In the genomic region with DNA sequence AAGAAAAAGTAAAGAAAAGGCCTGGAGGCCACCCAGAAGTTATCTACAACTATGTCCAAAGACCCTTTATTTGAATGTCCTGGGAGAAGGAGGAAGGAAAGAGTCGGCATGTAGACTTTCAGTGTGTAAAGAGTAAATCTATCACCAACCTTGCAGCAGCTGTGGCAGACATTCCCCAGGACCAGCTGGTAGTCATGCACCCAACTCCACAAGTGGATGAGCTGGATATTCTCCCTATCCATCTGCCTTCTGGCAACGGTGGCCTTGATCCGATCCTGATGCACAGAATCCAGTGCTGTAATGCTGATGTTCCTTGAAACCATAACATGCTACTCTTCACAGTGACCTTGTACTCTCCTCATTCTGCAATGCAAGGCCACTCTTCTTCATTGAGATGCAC, we compare ENCODE assay signal across 36 cellular contexts. TPM values are rescaled to one million over a fixed set of nuclear protein-coding genes. Genes with fewer than 3 reads are reported as not detected.
"Had no signal": no experiment of that assay in that cellular context is flagged by ENCODE, and none has a peak within 500 bp of the region (broad histone marks: within the 10 kb centered on the region; RNA-seq: fewer than 3 reads in every experiment).

No MANE protein-coding gene starts in this region.

- H3K9me3 Mint-ChIP-seq: activated B cell treated with CpG ODN at 0.5 μM for 24 hours; activated CD4-positive, alpha-beta memory T cell treated with anti-CD3 and anti-CD28 coated beads for 36 hours; activated CD4-positive, alpha-beta T cell treated with anti-CD3 and anti-CD28 coated beads, Interleukin-2, amount 10 ng/mL, durations not matched to agents 24 days and 14 days; activated CD8-positive, alpha-beta T cell treated with anti-CD3 and anti-CD28 coated beads for 36 hours; activated naive CD4-positive, alpha-beta T cell treated with anti-CD3 and anti-CD28 coated beads for 36 hours; activated naive CD4-positive, alpha-beta T cell treated with anti-CD3 and anti-CD28 coated beads, Interleukin-2, amount 50 U/mL, for 72 hours; activated naive CD8-positive, alpha-beta T cell treated with anti-CD3 and anti-CD28 coated beads for 36 hours; activated T-cell treated with anti-CD3 and anti-CD28 coated beads, Interleukin-2, amount 50 U/mL, for 4 hours; activated T-cell treated with anti-CD3 and anti-CD28 coated beads, Interleukin-2, amount 50 U/mL, for 72 hours; activated T-helper 1 cell treated with anti-CD3 and anti-CD28 coated beads, Interleukin-12 subunit alpha, Interleukin-12 subunit beta, Interleukin-2, Interleukin-4 antibody, amounts not matched to agents 30 ng/mL and 10 ng/mL and 1 ng/mL, durations not matched to agents 14 hours and 24 hours and 36 hours; activated T-helper 17 cell treated with anti-CD3 and anti-CD28 coated beads, Interleukin-2, amount 50 U/mL, for 72 hours; T-helper 2 cell treated with Interferon-gamma antibody and Interleukin-4, amounts not matched to agents 5 μg/mL and 100 μg/mL, for 36 hours had no signal

- DNase-seq: activated B cell treated with CpG ODN at 0.5 μM for 24 hours; activated CD4-positive, alpha-beta memory T cell treated with anti-CD3 and anti-CD28 coated beads for 36 hours; activated CD4-positive, alpha-beta T cell treated with anti-CD3 and anti-CD28 coated beads for 4 hours; activated CD4-positive, alpha-beta T cell treated with anti-CD3 and anti-CD28 coated beads, Interleukin-2, amount 10 ng/mL, durations not matched to agents 24 days and 14 days; activated CD4-positive, alpha-beta T cell treated with anti-CD3 and anti-CD28 coated beads, Interleukin-2, amount 50 U/mL, for 1 hour; activated CD4-positive, alpha-beta T cell treated with anti-CD3 and anti-CD28 coated beads, Interleukin-2, amount 50 U/mL, for 4 hours; activated CD4-positive, CD25-positive, alpha-beta regulatory T cell treated with anti-CD3 and anti-CD28 coated beads, Interleukin-2, amount 50 U/mL, for 72 hours; activated CD8-positive, alpha-beta memory T cell treated with anti-CD3 and anti-CD28 coated beads, Interleukin-2, amount 10 ng/mL, durations not matched to agents 7 days and 5 days; activated CD8-positive, alpha-beta T cell treated with anti-CD3 and anti-CD28 coated beads for 36 hours; activated effector memory CD4-positive, alpha-beta T cell treated with anti-CD3 and anti-CD28 coated beads, Interleukin-2, amount 50 U/mL, for 16 hours; activated gamma-delta T cell treated with Interleukin-2 at 50 U/mL for 16 hours; activated naive CD4-positive, alpha-beta T cell; activated naive CD4-positive, alpha-beta T cell treated with anti-CD3 and anti-CD28 coated beads for 36 hours; activated naive CD4-positive, alpha-beta T cell treated with anti-CD3 and anti-CD28 coated beads, Interleukin-2, amount 50 U/mL, for 16 hours; activated naive CD8-positive, alpha-beta T cell treated with anti-CD3 and anti-CD28 coated beads for 36 hours; activated T-cell treated with anti-CD3 and anti-CD28 coated beads for 4 hours; activated T-cell treated with anti-CD3 and anti-CD28 coated beads, Interleukin-2, amount 50 U/mL, for 1 hour; activated T-cell treated with anti-CD3 and anti-CD28 coated beads, Interleukin-2, amount 50 U/mL, for 4 hours; activated T-cell treated with anti-CD3 and anti-CD28 coated beads, Interleukin-2, amount 50 U/mL, for 72 hours; adrenal gland; amniotic stem cell; aorta; body of pancreas; brain microvascular endothelial cell; central memory CD4-positive, alpha-beta T cell; T-helper 9 cell had no signal

- H3K4me3 Mint-ChIP-seq: activated B cell treated with CpG ODN at 0.5 μM for 24 hours; activated CD4-positive, alpha-beta memory T cell treated with anti-CD3 and anti-CD28 coated beads for 36 hours; activated CD4-positive, alpha-beta T cell treated with anti-CD3 and anti-CD28 coated beads, Interleukin-2, amount 10 ng/mL, durations not matched to agents 24 days and 14 days; activated CD8-positive, alpha-beta memory T cell treated with anti-CD3 and anti-CD28 coated beads, Interleukin-2, amount 10 ng/mL, durations not matched to agents 7 days and 5 days; activated CD8-positive, alpha-beta T cell treated with anti-CD3 and anti-CD28 coated beads for 36 hours; activated naive CD4-positive, alpha-beta T cell treated with anti-CD3 and anti-CD28 coated beads for 36 hours; activated naive CD8-positive, alpha-beta T cell treated with anti-CD3 and anti-CD28 coated beads for 36 hours; activated T-cell treated with anti-CD3 and anti-CD28 coated beads, Interleukin-2, amount 50 U/mL, for 4 hours; activated T-cell treated with anti-CD3 and anti-CD28 coated beads, Interleukin-2, amount 50 U/mL, for 72 hours; activated T-helper 1 cell treated with anti-CD3 and anti-CD28 coated beads, Interleukin-12 subunit alpha, Interleukin-12 subunit beta, Interleukin-2, Interleukin-4 antibody, amounts not matched to agents 30 ng/mL and 10 ng/mL and 1 ng/mL, durations not matched to agents 14 hours and 24 hours and 36 hours; activated T-helper 17 cell treated with anti-CD3 and anti-CD28 coated beads, Interleukin-2, amount 50 U/mL, for 72 hours; T-helper 2 cell treated with Interferon-gamma antibody and Interleukin-4, amounts not matched to agents 5 μg/mL and 100 μg/mL, for 36 hours had no signal

- H3K9me3 ChIP-seq: adrenal gland, body of pancreas, breast epithelium had no signal

- H3K27ac ChIP-seq: adrenal gland, body of pancreas, brain microvascular endothelial cell, breast epithelium, coronary artery, VCaP had no signal

- H3K36me3 Mint-ChIP-seq: activated CD4-positive, alpha-beta memory T cell treated with anti-CD3 and anti-CD28 coated beads for 36 hours; activated CD8-positive, alpha-beta memory T cell treated with anti-CD3 and anti-CD28 coated beads, Interleukin-2, amount 10 ng/mL, durations not matched to agents 7 days and 5 days; activated naive CD4-positive, alpha-beta T cell treated with anti-CD3 and anti-CD28 coated beads, Interleukin-2, amount 50 U/mL, for 72 hours; activated naive CD8-positive, alpha-beta T cell treated with anti-CD3 and anti-CD28 coated beads for 36 hours had no signal

- H3K4me1 ChIP-seq: adrenal gland, body of pancreas, breast epithelium had no signal

- H3K4me1 Mint-ChIP-seq: activated B cell treated with CpG ODN at 0.5 μM for 24 hours; activated T-helper 17 cell treated with anti-CD3 and anti-CD28 coated beads, Interleukin-2, amount 50 U/mL, for 72 hours had no signal

- H3K27me3 ChIP-seq: body of pancreas, brain microvascular endothelial cell, breast epithelium had no signal

- H3K27ac Mint-ChIP-seq: activated B cell treated with CpG ODN at 0.5 μM for 24 hours; activated CD4-positive, alpha-beta memory T cell treated with anti-CD3 and anti-CD28 coated beads for 36 hours; activated CD4-positive, alpha-beta T cell treated with anti-CD3 and anti-CD28 coated beads, Interleukin-2, amount 10 ng/mL, durations not matched to agents 24 days and 14 days; activated CD8-positive, alpha-beta memory T cell treated with anti-CD3 and anti-CD28 coated beads, Interleukin-2, amount 10 ng/mL, durations not matched to agents 7 days and 5 days; activated CD8-positive, alpha-beta T cell treated with anti-CD3 and anti-CD28 coated beads for 36 hours; activated naive CD4-positive, alpha-beta T cell treated with anti-CD3 and anti-CD28 coated beads for 36 hours; activated naive CD4-positive, alpha-beta T cell treated with anti-CD3 and anti-CD28 coated beads, Interleukin-2, amount 50 U/mL, for 72 hours; activated naive CD8-positive, alpha-beta T cell treated with anti-CD3 and anti-CD28 coated beads for 36 hours; activated T-cell treated with anti-CD3 and anti-CD28 coated beads, Interleukin-2, amount 50 U/mL, for 72 hours; activated T-helper 1 cell treated with anti-CD3 and anti-CD28 coated beads, Interleukin-12 subunit alpha, Interleukin-12 subunit beta, Interleukin-2, Interleukin-4 antibody, amounts not matched to agents 30 ng/mL and 10 ng/mL and 1 ng/mL, durations not matched to agents 14 hours and 24 hours and 36 hours; activated T-helper 17 cell treated with anti-CD3 and anti-CD28 coated beads, Interleukin-2, amount 50 U/mL, for 72 hours had no signal

RNA-seq across cellular contexts. Expression of gene KRT76, which starts 27.3 kb away (rescaled TPM):
- total RNA-seq: activated B cell treated with CpG ODN at 0.5 μM for 24 hours; activated CD4-positive, alpha-beta memory T cell treated with anti-CD3 and anti-CD28 coated beads for 36 hours; activated CD4-positive, alpha-beta T cell treated with anti-CD3 and anti-CD28 coated beads, Interleukin-2, amount 10 ng/mL, durations not matched to agents 24 days and 14 days; activated CD8-positive, alpha-beta memory T cell treated with anti-CD3 and anti-CD28 coated beads, Interleukin-2, amount 10 ng/mL, durations not matched to agents 7 days and 5 days; activated CD8-positive, alpha-beta T cell treated with anti-CD3 and anti-CD28 coated beads for 36 hours; activated naive CD4-positive, alpha-beta T cell treated with anti-CD3 and anti-CD28 coated beads for 36 hours; activated naive CD4-positive, alpha-beta T cell treated with anti-CD3 and anti-CD28 coated beads, Interleukin-2, amount 50 U/mL, for 72 hours; activated naive CD8-positive, alpha-beta T cell treated with anti-CD3 and anti-CD28 coated beads for 36 hours; activated T-cell treated with anti-CD3 and anti-CD28 coated beads, Interleukin-2, amount 50 U/mL, for 4 hours; activated T-cell treated with anti-CD3 and anti-CD28 coated beads, Interleukin-2, amount 50 U/mL, for 72 hours; activated T-helper 1 cell treated with anti-CD3 and anti-CD28 coated beads, Interleukin-12 subunit alpha, Interleukin-12 subunit beta, Interleukin-2, Interleukin-4 antibody, amounts not matched to agents 30 ng/mL and 10 ng/mL and 1 ng/mL, durations not matched to agents 14 hours and 24 hours and 36 hours; activated T-helper 17 cell treated with anti-CD3 and anti-CD28 coated beads, Interleukin-2, amount 50 U/mL, for 72 hours; adrenal gland; aorta; astrocyte; body of pancreas; breast epithelium; cardiac septum; cerebellum had no signal

RNA-seq across cellular contexts. Expression of gene KRT3, which starts 46.1 kb away (rescaled TPM):
- total RNA-seq: activated B cell treated with CpG ODN at 0.5 μM for 24 hours; activated CD4-positive, alpha-beta memory T cell treated with anti-CD3 and anti-CD28 coated beads for 36 hours; activated CD8-positive, alpha-beta memory T cell treated with anti-CD3 and anti-CD28 coated beads, Interleukin-2, amount 10 ng/mL, durations not matched to agents 7 days and 5 days; activated CD8-positive, alpha-beta T cell treated with anti-CD3 and anti-CD28 coated beads for 36 hours; activated naive CD4-positive, alpha-beta T cell treated with anti-CD3 and anti-CD28 coated beads for 36 hours; activated naive CD8-positive, alpha-beta T cell treated with anti-CD3 and anti-CD28 coated beads for 36 hours; activated T-cell treated with anti-CD3 and anti-CD28 coated beads, Interleukin-2, amount 50 U/mL, for 4 hours; activated T-cell treated with anti-CD3 and anti-CD28 coated beads, Interleukin-2, amount 50 U/mL, for 72 hours; activated T-helper 17 cell treated with anti-CD3 and anti-CD28 coated beads, Interleukin-2, amount 50 U/mL, for 72 hours; adrenal gland; aorta; body of pancreas; breast epithelium; cardiac septum; cerebellum had no signal

RNA-seq across cellular contexts. Expression of gene KRT77, which starts 46.5 kb away (rescaled TPM):
- total RNA-seq: activated B cell treated with CpG ODN at 0.5 μM for 24 hours; activated CD4-positive, alpha-beta memory T cell treated with anti-CD3 and anti-CD28 coated beads for 36 hours; activated CD4-positive, alpha-beta T cell treated with anti-CD3 and anti-CD28 coated beads, Interleukin-2, amount 10 ng/mL, durations not matched to agents 24 days and 14 days; activated CD8-positive, alpha-beta memory T cell treated with anti-CD3 and anti-CD28 coated beads, Interleukin-2, amount 10 ng/mL, durations not matched to agents 7 days and 5 days; activated CD8-positive, alpha-beta T cell treated with anti-CD3 and anti-CD28 coated beads for 36 hours; activated naive CD4-positive, alpha-beta T cell treated with anti-CD3 and anti-CD28 coated beads for 36 hours; activated naive CD4-positive, alpha-beta T cell treated with anti-CD3 and anti-CD28 coated beads, Interleukin-2, amount 50 U/mL, for 72 hours; activated naive CD8-positive, alpha-beta T cell treated with anti-CD3 and anti-CD28 coated beads for 36 hours; activated T-cell treated with anti-CD3 and anti-CD28 coated beads, Interleukin-2, amount 50 U/mL, for 4 hours; activated T-cell treated with anti-CD3 and anti-CD28 coated beads, Interleukin-2, amount 50 U/mL, for 72 hours; activated T-helper 1 cell treated with anti-CD3 and anti-CD28 coated beads, Interleukin-12 subunit alpha, Interleukin-12 subunit beta, Interleukin-2, Interleukin-4 antibody, amounts not matched to agents 30 ng/mL and 10 ng/mL and 1 ng/mL, durations not matched to agents 14 hours and 24 hours and 36 hours; activated T-helper 17 cell treated with anti-CD3 and anti-CD28 coated beads, Interleukin-2, amount 50 U/mL, for 72 hours; adrenal gland; aorta; astrocyte; body of pancreas; cardiac septum had no signal
